8 cellular contexts compared by ENCODE assay signal in the genomic region with DNA sequence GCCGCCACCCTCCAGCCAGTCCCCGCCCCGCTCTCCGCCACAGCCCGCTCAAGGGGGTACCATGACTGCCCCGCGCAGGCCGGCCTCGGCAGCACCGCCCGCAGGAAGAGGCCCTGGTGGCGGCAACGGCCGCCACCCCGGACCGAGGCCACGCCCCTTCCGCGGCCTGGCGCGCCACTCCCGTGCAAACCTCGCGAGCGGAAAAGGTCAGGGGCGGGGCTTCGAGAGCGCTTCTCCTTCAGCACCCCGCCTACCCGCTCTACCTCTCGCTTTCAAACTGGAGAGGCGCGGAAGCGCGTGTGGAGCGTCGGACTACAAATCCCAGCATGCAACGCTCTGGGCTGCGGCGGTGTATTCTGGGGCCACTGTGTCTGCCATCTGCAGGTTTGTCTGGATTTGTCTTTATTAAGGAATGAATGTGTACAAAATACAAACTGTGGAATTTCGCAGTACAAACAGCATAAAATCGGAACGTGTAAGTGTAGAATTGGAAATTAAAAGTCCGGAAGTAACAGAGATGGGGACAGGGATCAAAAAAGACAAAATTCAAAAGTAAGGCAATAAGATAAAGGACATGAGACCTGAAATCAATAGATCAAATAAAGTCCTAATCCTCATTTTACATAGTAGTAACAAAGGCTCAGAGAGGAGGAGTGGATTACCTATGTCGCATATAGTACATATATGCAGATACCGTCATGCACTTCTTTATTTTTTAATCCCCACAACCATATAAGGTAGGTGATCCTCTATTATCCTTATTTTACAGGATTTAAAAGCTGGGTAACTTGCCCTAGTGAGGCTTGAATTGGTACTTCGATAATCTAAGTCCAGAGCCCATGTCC. TPM values are rescaled to one million over a fixed set of nuclear protein-coding genes. Genes with fewer than 3 reads are reported as not detected.
DNase-seq lines count a peak whose midpoint lies in the region; ATAC-seq and TF ChIP-seq lines count a peak whose summit lies in the region.

No MANE protein-coding gene starts in this region.

- ATAC-seq in HG02759 (IDR thresholded peaks at IDR 0.05; ENCODE audit: unreplicated experiment) = peak; percentile 96
- peak; percentile 93 for ATAC-seq in activated naive CD8-positive, alpha-beta T cell treated with anti-CD3 and anti-CD28 coated beads, Interleukin-2, amount 10 ng/mL, durations not matched to agents 7 days and 5 days (ENCODE audit: low read depth)

- H3K4me3 Mint-ChIP-seq in activated naive CD8-positive, alpha-beta T cell treated with anti-CD3 and anti-CD28 coated beads, Interleukin-2, amount 10 ng/mL, durations not matched to agents 7 days and 5 days = peak overlapping the region; percentile 95
- peak overlapping the region; percentile 97 for H3K4me3 Mint-ChIP-seq in osteocyte (ENCODE audit: unreplicated experiment)

- H3K27ac Mint-ChIP-seq in activated naive CD8-positive, alpha-beta T cell treated with anti-CD3 and anti-CD28 coated beads, Interleukin-2, amount 10 ng/mL, durations not matched to agents 7 days and 5 days = peak overlapping the region; percentile 98
- peak overlapping the region; percentile 90 for H3K27ac Mint-ChIP-seq in osteocyte (ENCODE audit: unreplicated experiment)

- peaks cover 32% of the 10 kb centered on the region for H3K4me1 Mint-ChIP-seq in activated naive CD8-positive, alpha-beta T cell treated with anti-CD3 and anti-CD28 coated beads, Interleukin-2, amount 10 ng/mL, durations not matched to agents 7 days and 5 days
- H3K4me1 Mint-ChIP-seq in osteocyte (ENCODE audit: unreplicated experiment) = peaks cover 55% of the 10 kb centered on the region

- peaks cover 24% of the 10 kb centered on the region for H3K36me3 Mint-ChIP-seq in activated naive CD8-positive, alpha-beta T cell treated with anti-CD3 and anti-CD28 coated beads, Interleukin-2, amount 10 ng/mL, durations not matched to agents 7 days and 5 days
- H3K36me3 Mint-ChIP-seq in osteocyte (ENCODE audit: unreplicated experiment) = peaks cover 2% of the 10 kb centered on the region

- DNase-seq in NCI-H1105 treated with DMSO at 0.1 percent for 48 hours (lab: John Stamatoyannopoulos, UW) (peak; percentile 92), SKM-1 treated with dmso at 0.1 percent for 144 hours (lab: John Stamatoyannopoulos, UW; ENCODE audit: unreplicated experiment) (peak; percentile 100), head of caudate nucleus (peak; percentile 96 to 100 (median 99)), osteocyte (ENCODE audit: extremely low spot score, unreplicated experiment) (peak; percentile 100)
- peak; percentile 99 for DNase-seq in activated naive CD8-positive, alpha-beta T cell treated with anti-CD3 and anti-CD28 coated beads, Interleukin-2, amount 10 ng/mL, durations not matched to agents 7 days and 5 days

- POLR2A ChIA-PET in activated naive CD8-positive, alpha-beta T cell treated with anti-CD3 and anti-CD28 coated beads, Interleukin-2, amount 10 ng/mL, durations not matched to agents 7 days and 5 days (lab: Charles Lee) = interaction anchor here (1.3 kb wide), 1 partner anchor 519 kb away, joined by 7 read pairs; no protein-coding TSS in a partner anchor

- H3K36me3 ChIP-seq in thymus (ENCODE audit: control insufficient read depth, insufficient read depth) = no peaks in the 10 kb centered on the region

- intact Hi-C loops in head of caudate nucleus (cut with DNase I) = loop anchor here (10.0 kb wide), 2 partner anchors 107 to 137 kb away; no protein-coding TSS in a partner anchor

- peaks cover 2% of the 10 kb centered on the region for H3K27me3 Mint-ChIP-seq in activated naive CD8-positive, alpha-beta T cell treated with anti-CD3 and anti-CD28 coated beads, Interleukin-2, amount 10 ng/mL, durations not matched to agents 7 days and 5 days
- H3K27me3 Mint-ChIP-seq in osteocyte (ENCODE audit: unreplicated experiment) = no peaks in the 10 kb centered on the region

- peaks cover 1% of the 10 kb centered on the region for H3K9me3 Mint-ChIP-seq in activated naive CD8-positive, alpha-beta T cell treated with anti-CD3 and anti-CD28 coated beads, Interleukin-2, amount 10 ng/mL, durations not matched to agents 7 days and 5 days
- no peaks in the 10 kb centered on the region for H3K9me3 Mint-ChIP-seq in osteocyte (ENCODE audit: unreplicated experiment)

- TF ChIP-seq CTCF in GM12872 (IDR thresholded peaks at IDR 0.05; ENCODE audit: insufficient read depth, low read depth, low read length) (peak; percentile 36), osteocyte (IDR thresholded peaks at IDR 0.05) (peak; percentile 61)

- H3K27me3 ChIP-seq in thymus (ENCODE audit: control insufficient read depth, insufficient read depth) = no peaks in the 10 kb centered on the region

- H3K4me1 ChIP-seq in thymus (ENCODE audit: control insufficient read depth, insufficient read depth, low read length) = peaks cover 8% of the 10 kb centered on the region

- peak overlapping the region; percentile 96 for H3K27ac ChIP-seq in thymus (ENCODE audit: low read depth)

- H3K9me3 ChIP-seq in thymus (ENCODE audit: control insufficient read depth) = no peaks in the 10 kb centered on the region

- peak overlapping the region; percentile 75 for H3K4me3 ChIP-seq in thymus (ENCODE audit: low read length)

- 7% methylated on average over 47 of the region's 47 CpGs for WGBS in thymus

RNA-seq across cellular contexts. Expression of a gene that starts 0.5 kb away (rescaled TPM):
- total RNA-seq in activated naive CD8-positive, alpha-beta T cell treated with anti-CD3 and anti-CD28 coated beads, Interleukin-2, amount 10 ng/mL, durations not matched to agents 7 days and 5 days = 10 to 100 TPM; 52.5 to 54.6 TPM
- total RNA-seq in osteocyte = 69.8 and 70.7 TPM in 2 replicates
- 43.0 TPM for polyA plus RNA-seq in thymus

RNA-seq across cellular contexts. Expression of a gene that starts 8.9 kb away (rescaled TPM):
- total RNA-seq in activated naive CD8-positive, alpha-beta T cell treated with anti-CD3 and anti-CD28 coated beads, Interleukin-2, amount 10 ng/mL, durations not matched to agents 7 days and 5 days = 1 to 10 TPM; 1.1 to 1.6 TPM
- 1.2 and 1.3 TPM in 2 replicates for total RNA-seq in osteocyte
- 1.3 TPM for polyA plus RNA-seq in thymus

Comparison
In these comparisons a context has a peak if more than half of its experiments do, and no peak if none do; other contexts are left out.
1. Peak in every context shown above with its lines: DNase-seq, ATAC-seq, H3K4me3 ChIP-seq and H3K27ac ChIP-seq.